In the genomic region with DNA sequence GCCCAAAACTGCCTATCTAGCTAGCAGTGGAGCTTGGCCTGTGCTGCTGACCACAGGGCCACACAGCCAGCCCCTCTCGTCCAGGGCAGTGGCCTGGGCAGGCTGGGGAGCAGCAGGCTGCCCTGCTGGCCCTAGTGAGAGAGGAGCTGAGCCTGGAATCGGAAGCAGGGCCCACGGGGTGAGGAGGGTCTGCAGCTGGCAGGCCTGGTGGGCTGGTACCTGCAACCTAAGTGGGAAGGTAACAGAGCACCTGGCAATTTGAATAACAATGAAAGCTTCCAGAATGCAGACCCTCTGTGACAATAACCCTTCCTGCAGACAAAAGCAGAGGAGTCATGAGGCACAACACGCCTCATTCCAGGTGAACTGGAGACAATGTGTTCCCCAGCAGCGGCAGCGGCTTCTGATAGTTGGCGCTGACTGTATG, we compare ENCODE assay signal across 1 cellular context.
TF ChIP-seq lines count a peak whose summit lies in the region.

No MANE protein-coding gene starts in this region.

TF ChIP-seq in GM23338, 12 proteins besides CTCF, POLR2A, EP300 and RAD21 (continued from another document):
- TF ChIP-seq, protein P1, sequence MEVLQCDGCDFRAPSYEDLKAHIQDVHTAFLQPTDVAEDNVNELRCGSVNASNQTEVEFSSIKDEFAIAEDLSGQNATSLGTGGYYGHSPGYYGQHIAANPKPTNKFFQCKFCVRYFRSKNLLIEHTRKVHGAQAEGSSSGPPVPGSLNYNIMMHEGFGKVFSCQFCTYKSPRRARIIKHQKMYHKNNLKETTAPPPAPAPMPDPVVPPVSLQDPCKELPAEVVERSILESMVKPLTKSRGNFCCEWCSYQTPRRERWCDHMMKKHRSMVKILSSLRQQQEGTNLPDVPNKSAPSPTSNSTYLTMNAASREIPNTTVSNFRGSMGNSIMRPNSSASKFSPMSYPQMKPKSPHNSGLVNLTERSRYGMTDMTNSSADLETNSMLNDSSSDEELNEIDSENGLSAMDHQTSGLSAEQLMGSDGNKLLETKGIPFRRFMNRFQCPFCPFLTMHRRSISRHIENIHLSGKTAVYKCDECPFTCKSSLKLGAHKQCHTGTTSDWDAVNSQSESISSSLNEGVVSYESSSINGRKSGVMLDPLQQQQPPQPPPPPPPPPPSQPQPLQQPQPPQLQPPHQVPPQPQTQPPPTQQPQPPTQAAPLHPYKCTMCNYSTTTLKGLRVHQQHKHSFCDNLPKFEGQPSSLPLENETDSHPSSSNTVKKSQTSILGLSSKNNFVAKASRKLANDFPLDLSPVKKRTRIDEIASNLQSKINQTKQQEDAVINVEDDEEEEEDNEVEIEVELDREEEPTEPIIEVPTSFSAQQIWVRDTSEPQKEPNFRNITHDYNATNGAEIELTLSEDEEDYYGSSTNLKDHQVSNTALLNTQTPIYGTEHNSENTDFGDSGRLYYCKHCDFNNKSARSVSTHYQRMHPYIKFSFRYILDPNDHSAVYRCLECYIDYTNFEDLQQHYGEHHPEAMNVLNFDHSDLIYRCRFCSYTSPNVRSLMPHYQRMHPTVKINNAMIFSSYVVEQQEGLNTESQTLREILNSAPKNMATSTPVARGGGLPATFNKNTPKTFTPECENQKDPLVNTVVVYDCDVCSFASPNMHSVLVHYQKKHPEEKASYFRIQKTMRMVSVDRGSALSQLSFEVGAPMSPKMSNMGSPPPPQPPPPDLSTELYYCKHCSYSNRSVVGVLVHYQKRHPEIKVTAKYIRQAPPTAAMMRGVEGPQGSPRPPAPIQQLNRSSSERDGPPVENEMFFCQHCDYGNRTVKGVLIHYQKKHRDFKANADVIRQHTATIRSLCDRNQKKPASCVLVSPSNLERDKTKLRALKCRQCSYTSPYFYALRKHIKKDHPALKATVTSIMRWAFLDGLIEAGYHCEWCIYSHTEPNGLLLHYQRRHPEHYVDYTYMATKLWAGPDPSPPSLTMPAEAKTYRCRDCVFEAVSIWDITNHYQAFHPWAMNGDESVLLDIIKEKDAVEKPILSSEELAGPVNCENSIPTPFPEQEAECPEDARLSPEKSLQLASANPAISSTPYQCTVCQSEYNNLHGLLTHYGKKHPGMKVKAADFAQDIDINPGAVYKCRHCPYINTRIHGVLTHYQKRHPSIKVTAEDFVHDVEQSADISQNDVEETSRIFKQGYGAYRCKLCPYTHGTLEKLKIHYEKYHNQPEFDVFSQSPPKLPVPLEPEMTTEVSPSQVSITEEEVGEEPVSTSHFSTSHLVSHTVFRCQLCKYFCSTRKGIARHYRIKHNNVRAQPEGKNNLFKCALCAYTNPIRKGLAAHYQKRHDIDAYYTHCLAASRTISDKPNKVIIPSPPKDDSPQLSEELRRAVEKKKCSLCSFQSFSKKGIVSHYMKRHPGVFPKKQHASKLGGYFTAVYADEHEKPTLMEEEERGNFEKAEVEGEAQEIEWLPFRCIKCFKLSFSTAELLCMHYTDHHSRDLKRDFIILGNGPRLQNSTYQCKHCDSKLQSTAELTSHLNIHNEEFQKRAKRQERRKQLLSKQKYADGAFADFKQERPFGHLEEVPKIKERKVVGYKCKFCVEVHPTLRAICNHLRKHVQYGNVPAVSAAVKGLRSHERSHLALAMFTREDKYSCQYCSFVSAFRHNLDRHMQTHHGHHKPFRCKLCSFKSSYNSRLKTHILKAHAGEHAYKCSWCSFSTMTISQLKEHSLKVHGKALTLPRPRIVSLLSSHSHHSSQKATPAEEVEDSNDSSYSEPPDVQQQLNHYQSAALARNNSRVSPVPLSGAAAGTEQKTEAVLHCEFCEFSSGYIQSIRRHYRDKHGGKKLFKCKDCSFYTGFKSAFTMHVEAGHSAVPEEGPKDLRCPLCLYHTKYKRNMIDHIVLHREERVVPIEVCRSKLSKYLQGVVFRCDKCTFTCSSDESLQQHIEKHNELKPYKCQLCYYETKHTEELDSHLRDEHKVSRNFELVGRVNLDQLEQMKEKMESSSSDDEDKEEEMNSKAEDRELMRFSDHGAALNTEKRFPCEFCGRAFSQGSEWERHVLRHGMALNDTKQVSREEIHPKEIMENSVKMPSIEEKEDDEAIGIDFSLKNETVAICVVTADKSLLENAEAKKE (CRISPR knock-in tag; IDR thresholded peaks at IDR 0.05) = no peak
- TF ChIP-seq POLR2AphosphoS5 (IDR thresholded peaks at IDR 0.05; ENCODE audit: low read depth) (no peak), JUNB (IDR thresholded peaks at IDR 0.05; ENCODE audit: unreplicated experiment) (no peak), EZH2phosphoT487 (IDR thresholded peaks at IDR 0.05; ENCODE audit: unreplicated experiment) (no peak)
